8 cellular contexts compared by ENCODE assay signal in genomic region chr17:43125967-43126910, GRCh38. TPM values are rescaled to one million over a fixed set of nuclear protein-coding genes. Genes with fewer than 3 reads are reported as not detected.
A peak's percentile ranks its signal among the peaks of the same experiment; 100 is the strongest.
DNase-seq lines count a peak whose midpoint lies in the region; ATAC-seq, FAIRE-seq and TF ChIP-seq lines count a peak whose summit lies in the region.

No MANE protein-coding gene starts in this region.

- ATAC-seq in A549 (no peak), GM18907 (IDR thresholded peaks at IDR 0.05; ENCODE audit: unreplicated experiment) (no peak)
- ATAC-seq in activated T-cell treated with anti-CD3 and anti-CD28 coated beads, Interleukin-2, amount 50 U/mL, for 72 hours (replicated peaks in 1 of 2), result no peak

- H3K9me3 ChIP-seq in A549, result no peaks in the 10 kb centered on the region
- no peaks in the 10 kb centered on the region for H3K9me3 ChIP-seq in subcutaneous abdominal adipose tissue (ENCODE audit: control insufficient read depth in 5 of 5, low read length in 5 of 5)

- CTCF ChIA-PET in A549 (lab: Yijun Ruan, JAX), result interaction anchor here (1.3 to 2.4 kb wide), 3 partner anchors 25 to 102 kb away, joined by 3 to 9 read pairs (median 4); no protein-coding TSS in a partner anchor

- peaks cover 48% of the 10 kb centered on the region for H3K4me1 Mint-ChIP-seq in activated T-cell treated with anti-CD3 and anti-CD28 coated beads, Interleukin-2, amount 50 U/mL, for 72 hours (ENCODE audit: low read depth)
- H3K4me1 Mint-ChIP-seq in immature natural killer cell, result peaks cover 30 to 33% of the 10 kb centered on the region in 2 donors

- FAIRE-seq in A549 (lab: Jason Lieb, UNC), result no peak

- TF ChIP-seq CTCF in A549 (IDR thresholded peaks at IDR 0.05), result no peak
- no peak for TF ChIP-seq CTCF in HL-60 (IDR thresholded peaks at IDR 0.05; ENCODE audit: insufficient read depth, low read length)

- peaks cover 15% of the 10 kb centered on the region for H3K4me1 ChIP-seq in A549
- peaks cover 2 to 36% (median 26%) of the 10 kb centered on the region in 5 donors for H3K4me1 ChIP-seq in subcutaneous abdominal adipose tissue (ENCODE audit: control insufficient read depth in 5 of 5, insufficient read depth in 5 of 5, low read length in 5 of 5)

- H3K27me3 Mint-ChIP-seq in activated T-cell treated with anti-CD3 and anti-CD28 coated beads, Interleukin-2, amount 50 U/mL, for 72 hours (ENCODE audit: low read depth), result no peaks in the 10 kb centered on the region
- H3K27me3 Mint-ChIP-seq in immature natural killer cell (ENCODE audit: low read depth in 3 of 3), result peaks cover 6 to 8% (median 7%) of the 10 kb centered on the region in 3 donors

- POLR2A ChIA-PET in A549 (lab: Yijun Ruan, JAX), result interaction anchor here (1.6 kb wide), 1 partner anchor 190 kb away, joined by 25 read pairs; no protein-coding TSS in a partner anchor

- H3K27me3 ChIP-seq in HL-60 (ENCODE audit: insufficient read depth, poor library complexity, severe bottlenecking), result no peaks in the 10 kb centered on the region
- no peaks in the 10 kb centered on the region for H3K27me3 ChIP-seq in subcutaneous abdominal adipose tissue (ENCODE audit: control insufficient read depth in 5 of 5, insufficient read depth in 4 of 5, low read length in 5 of 5)

- H3K9ac ChIP-seq in subcutaneous abdominal adipose tissue (ENCODE audit: low read length in 5 of 5), result peak overlapping the region; percentile 72 to 89 (median 77)

- WGBS in A549 (ENCODE audit: missing lambda C conversion rate), result 87% methylated on average over 59 of the region's 59 CpGs

- H3K4me3 Mint-ChIP-seq in activated T-cell treated with anti-CD3 and anti-CD28 coated beads, Interleukin-2, amount 50 U/mL, for 72 hours, result peak overlapping the region; percentile 96 to 99
- H3K4me3 Mint-ChIP-seq in immature natural killer cell, result peak overlapping the region; percentile 88 to 99 (median 98)

- H3K27ac ChIP-seq in A549 (peak overlapping the region; percentile 90), HL-60 (replicated peaks) (peak overlapping the region; percentile 93), subcutaneous abdominal adipose tissue (ENCODE audit: low read depth, low read length) (peak overlapping the region; percentile 84)

- no peak for DNase-seq in A549 (ENCODE audit: low read depth in 1 of 2, low spot score in 1 of 2)
- DNase-seq in HL-60 (ENCODE audit: low read depth in 1 of 2, low spot score in 1 of 2), result peak; percentile 56 to 82
- peak in 1 of 2 donors; percentile 14 for DNase-seq in activated T-cell treated with anti-CD3 and anti-CD28 coated beads, Interleukin-2, amount 50 U/mL, for 72 hours
- DNase-seq in immature natural killer cell, result no peak
- DNase-seq in central memory CD4-positive, alpha-beta T cell, result no peak
- no peak for DNase-seq in GM03348 (ENCODE audit: low spot score)

- peak overlapping the region; percentile 78 for H3K4me3 ChIP-seq in A549
- H3K4me3 ChIP-seq in HL-60 (replicated peaks; ENCODE audit: insufficient read depth, low read length), result peak overlapping the region; percentile 62
- H3K4me3 ChIP-seq in subcutaneous abdominal adipose tissue (ENCODE audit: low read depth in 1 of 5, low read length in 5 of 5), result peak overlapping the region; percentile 74 to 94 (median 85)

- peak overlapping the region; percentile 84 for H3K4me2 ChIP-seq in A549

- TF ChIP-seq POLR2A in A549 (IDR thresholded peaks at IDR 0.05; ENCODE audit: low read length), result no peak

- TF ChIP-seq EP300 in A549 (IDR thresholded peaks at IDR 0.05), result peak in 1 of 2 experiments; percentile 7; a peak in 1 of 5 replicates

- peaks cover 0 to 3% (median 0%) of the 10 kb centered on the region in 5 donors for H3K36me3 ChIP-seq in subcutaneous abdominal adipose tissue (ENCODE audit: control insufficient read depth in 5 of 5, insufficient read depth in 5 of 5, low read length in 5 of 5)

- no peak for TF ChIP-seq RAD21 in A549 (conservative IDR thresholded peaks at IDR 0.05 in 1 of 2, IDR thresholded peaks at IDR 0.05 in 1 of 2)

- peaks cover 0 to 2% of the 10 kb centered on the region in 2 donors for H3K9me3 Mint-ChIP-seq in activated T-cell treated with anti-CD3 and anti-CD28 coated beads, Interleukin-2, amount 50 U/mL, for 72 hours
- H3K9me3 Mint-ChIP-seq in immature natural killer cell, result no peaks in the 10 kb centered on the region

- peaks cover 19 to 47% of the 10 kb centered on the region in 2 donors for H3K36me3 Mint-ChIP-seq in activated T-cell treated with anti-CD3 and anti-CD28 coated beads, Interleukin-2, amount 50 U/mL, for 72 hours (ENCODE audit: insufficient read depth in 2 of 2)
- peaks cover 0 to 12% (median 4%) of the 10 kb centered on the region in 3 donors for H3K36me3 Mint-ChIP-seq in immature natural killer cell

- H3K27ac Mint-ChIP-seq in activated T-cell treated with anti-CD3 and anti-CD28 coated beads, Interleukin-2, amount 50 U/mL, for 72 hours, result peak overlapping the region; percentile 99
- H3K27ac Mint-ChIP-seq in immature natural killer cell, result peak overlapping the region; percentile 92 to 98 (median 95)

TF ChIP-seq in A549, 52 proteins besides CTCF, POLR2A, EP300 and RAD21:
- no peak for TF ChIP-seq PBX3 (IDR thresholded peaks at IDR 0.05)
- TF ChIP-seq MAZ (IDR thresholded peaks at IDR 0.05; ENCODE audit: borderline replicate concordance, low read depth, low read length), result no peak
- TF ChIP-seq PHF8 (IDR thresholded peaks at IDR 0.05; ENCODE audit: borderline replicate concordance, low read depth), result peak; percentile 29
- TF ChIP-seq RFX5 (IDR thresholded peaks at IDR 0.05), result no peak

RNA-seq across cellular contexts. Expression of gene BRCA1, which starts 1.1 kb away (rescaled TPM):
- polyA plus RNA-seq in A549 (2011; rRNA removed) (62.5 and 71.8 TPM in 2 replicates), A549 (2017; fragmentation: RNase III; extraction: RNeasy Plus Mini Kit Qiagen cat#74134 plus additional on column Dnase treatment) (41.0 to 45.5 TPM (median 41.6 TPM) in 3 replicates), immature natural killer cell (1 to 10 TPM; 1.1 to 7.2 (median 5.8) TPM)
- polyA plus RNA-seq in A549 (2012; cell fraction: cytosol; rRNA removed), result 47.2 and 49.5 TPM in 2 replicates
- polyA plus RNA-seq in A549 (2012; cell fraction: nucleus; rRNA removed), result 73.7 and 88.4 TPM in 2 replicates
- 107 and 122 TPM in 2 replicates for polyA minus RNA-seq in A549 (2011; rRNA and poly(A)+ RNA removed)
- 100 to 1,000 TPM; 111 to 137 TPM for total RNA-seq in activated T-cell treated with anti-CD3 and anti-CD28 coated beads, Interleukin-2, amount 50 U/mL, for 72 hours

RNA-seq across cellular contexts. Expression of gene NBR1, which starts 44.8 kb away (rescaled TPM):
- polyA plus RNA-seq in A549 (2011; rRNA removed), result 86.8 and 103 TPM in 2 replicates
- 17.3 and 21.1 TPM in 2 replicates for polyA plus RNA-seq in A549 (2012; cell fraction: cytosol; rRNA removed)
- polyA plus RNA-seq in A549 (2012; cell fraction: nucleus; rRNA removed), result 10.8 and 13.5 TPM in 2 replicates
- 40.6 to 46.9 TPM (median 41.8 TPM) in 3 replicates for polyA plus RNA-seq in A549 (2017; fragmentation: RNase III; extraction: RNeasy Plus Mini Kit Qiagen cat#74134 plus additional on column Dnase treatment)
- 79.4 and 104 TPM in 2 replicates for polyA minus RNA-seq in A549 (2011; rRNA and poly(A)+ RNA removed)
- 10 to 100 TPM; 86.3 to 92.1 TPM for total RNA-seq in activated T-cell treated with anti-CD3 and anti-CD28 coated beads, Interleukin-2, amount 50 U/mL, for 72 hours
- polyA plus RNA-seq in immature natural killer cell, result 10 to 100 TPM; 59.3 to 96.7 (median 78.5) TPM

Comparison
In these comparisons a context has a peak if more than half of its experiments do, and no peak if none do; other contexts are left out.
1. DNase-seq: peak in HL-60 (2 of 2); none in A549 (0 of 2), immature natural killer cell (0 of 3), central memory CD4-positive, alpha-beta T cell (single experiment) and GM03348 (single experiment).
2. RNA of gene BRCA1, which starts 1.1 kb away (polyA plus RNA-seq): 41.0 to 88.4 TPM in A549; 1.1 to 7.2 TPM in immature natural killer cell; every median in the first group is over 4 times any median in the second.
3. Peak in every context shown above with its lines, with median percentiles within 50 percentile points of each other: H3K27ac ChIP-seq and H3K4me3 ChIP-seq.